Comparison of ENCODE assay signal across 1 cellular context in genomic region chr2:189661148-189661956, GRCh38.
TF ChIP-seq lines count a peak whose summit lies in the region.

Gene ASNSD1, plus strand, starts transcription at chr2:189661459. Its CDS starts 4,674 bp downstream, at chr2:189666133.

TF ChIP-seq in WTC11, 78 proteins besides CTCF, POLR2A, EP300 and RAD21 (continued from another document):
- TF ChIP-seq FOXP4 (CRISPR knock-in tag; IDR thresholded peaks at IDR 0.05) (peak; percentile 86), NFE2L1 (CRISPR knock-in tag; IDR thresholded peaks at IDR 0.05) (peak; percentile 73; the same call in 1 of the 2 replicates), TEAD4 (CRISPR knock-in tag; IDR thresholded peaks at IDR 0.05) (no peak), TEAD1 (CRISPR knock-in tag; IDR thresholded peaks at IDR 0.05) (0 out of 2 replicates have a peak, but pooled peaks have one; percentile 50), ETV6 (CRISPR knock-in tag; IDR thresholded peaks at IDR 0.05) (peak; percentile 76; the same call in 1 of the 2 replicates), MYBL2 (CRISPR knock-in tag; IDR thresholded peaks at IDR 0.05) (peak; percentile 53; the same call in 1 of the 2 replicates), TP53 (CRISPR knock-in tag; IDR thresholded peaks at IDR 0.05) (0 out of 2 replicates have a peak, but pooled peaks have one; percentile 54), MAX (CRISPR knock-in tag; IDR thresholded peaks at IDR 0.05) (peak; percentile 81; the same call in 1 of the 2 replicates)
- TF ChIP-seq, protein P1, sequence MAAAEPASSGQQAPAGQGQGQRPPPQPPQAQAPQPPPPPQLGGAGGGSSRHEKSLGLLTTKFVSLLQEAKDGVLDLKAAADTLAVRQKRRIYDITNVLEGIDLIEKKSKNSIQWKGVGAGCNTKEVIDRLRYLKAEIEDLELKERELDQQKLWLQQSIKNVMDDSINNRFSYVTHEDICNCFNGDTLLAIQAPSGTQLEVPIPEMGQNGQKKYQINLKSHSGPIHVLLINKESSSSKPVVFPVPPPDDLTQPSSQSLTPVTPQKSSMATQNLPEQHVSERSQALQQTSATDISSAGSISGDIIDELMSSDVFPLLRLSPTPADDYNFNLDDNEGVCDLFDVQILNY (CRISPR knock-in tag; IDR thresholded peaks at IDR 0.05): peak; percentile 86
TF ChIP-seq in WTC11: peak in this region for 17.
